In the genomic region with DNA sequence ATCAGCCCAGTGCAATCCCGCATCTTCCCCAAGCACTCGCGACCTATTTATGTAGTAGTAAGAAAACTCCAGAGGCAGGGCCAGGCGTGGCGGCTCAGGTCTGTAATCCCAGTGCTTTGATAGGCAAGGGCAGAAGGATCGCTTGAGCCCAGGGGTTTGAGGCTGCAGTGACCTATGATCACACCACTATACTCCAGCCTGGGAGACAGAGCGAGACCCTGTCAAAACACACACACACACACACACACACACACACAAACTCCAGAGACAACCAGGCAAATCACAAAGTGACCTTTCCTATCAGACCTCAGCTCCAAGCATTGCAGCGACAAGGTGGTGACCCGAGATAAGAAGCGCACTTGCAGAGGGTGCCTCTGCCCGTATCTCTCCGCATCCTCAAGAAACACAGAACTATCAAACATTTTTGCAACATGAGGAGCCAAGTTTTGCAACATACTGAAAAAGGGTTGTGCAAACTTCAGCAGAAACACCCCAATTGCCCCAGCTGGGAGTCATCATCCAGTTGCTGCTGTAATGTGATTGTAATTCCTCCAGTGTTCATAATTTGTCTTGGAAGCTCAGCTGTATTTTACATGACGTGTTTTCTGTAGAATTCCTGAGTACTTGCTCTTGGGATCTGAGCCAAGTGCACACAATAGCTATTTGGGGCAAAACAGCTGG, we compare ENCODE assay signal across 10 cellular contexts. TPM values are rescaled to one million over a fixed set of nuclear protein-coding genes. Genes with fewer than 3 reads are reported as not detected.
DNase-seq lines count a peak whose midpoint lies in the region; ATAC-seq and TF ChIP-seq lines count a peak whose summit lies in the region.
"Had no signal": no experiment of that assay in that cellular context is flagged by ENCODE, and none has a peak within 500 bp of the region (broad histone marks: within the 10 kb centered on the region; RNA-seq: fewer than 3 reads in every experiment).

No MANE protein-coding gene starts in this region.

- DNase-seq in HL-60 (ENCODE audit: low read depth in 1 of 2, low spot score in 1 of 2) (peak; percentile 89 to 91), adrenal gland (peak; percentile 29 to 87 (median 75)), right atrium auricular region (ENCODE audit: low spot score) (peak; percentile 90), stromal cell of bone marrow (ENCODE audit: low read depth) (peak; percentile 98), mesendoderm (no peak), GM19238 (ENCODE audit: insufficient read length, low spot score) (no peak), NCI-H1048 (lab: John Stamatoyannopoulos, UW) (no peak)
- DNase-seq: activated naive CD8-positive, alpha-beta T cell treated with anti-CD3 and anti-CD28 coated beads, Interleukin-2, amount 10 ng/mL, durations not matched to agents 7 days and 5 days; NCI-H446 had no signal

- no peak overlapping the region for H3K56ac ChIP-seq in mesendoderm (ENCODE audit: low read length)

- no peak overlapping the region for H2BK15ac ChIP-seq in mesendoderm (replicated peaks; ENCODE audit: low read depth)

- intact Hi-C loops in adrenal gland (cut with DNase I): no loop called here

- no peak for ATAC-seq in GM18861 (IDR thresholded peaks at IDR 0.05; ENCODE audit: unreplicated experiment)

- no peak for TF ChIP-seq POLR2A in adrenal gland (IDR thresholded peaks at IDR 0.05)

- no peak overlapping the region for H3K4me2 ChIP-seq in mesendoderm (ENCODE audit: low read length)

- no peak overlapping the region for H2AK5ac ChIP-seq in mesendoderm (ENCODE audit: low read length)

- H3K9me3 ChIP-seq in adrenal gland (replicated peaks in 1 of 3) (no peaks in the 10 kb centered on the region), right atrium auricular region (no peaks in the 10 kb centered on the region)

- no peak overlapping the region for H3K18ac ChIP-seq in mesendoderm (ENCODE audit: low read length)

- H3K27ac ChIP-seq in HL-60 (replicated peaks): peak overlapping the region; percentile 49
- peak overlapping the region; percentile 1 to 90 (median 54) for H3K27ac ChIP-seq in adrenal gland
- peak overlapping the region; percentile 71 to 83 for H3K27ac ChIP-seq in right atrium auricular region
- H3K27ac ChIP-seq in mesendoderm (ENCODE audit: low read depth, low read length): no peak overlapping the region

- H3K4me1 ChIP-seq in adrenal gland (replicated peaks in 1 of 2): peaks cover 10 to 23% of the 10 kb centered on the region in 2 donors
- H3K4me1 ChIP-seq in right atrium auricular region: peaks cover 0 to 22% of the 10 kb centered on the region in 2 donors
- no peaks in the 10 kb centered on the region for H3K4me1 ChIP-seq in mesendoderm (ENCODE audit: control insufficient read depth, low read depth, low read length)

- peaks cover 8% of the 10 kb centered on the region for H3K27me3 ChIP-seq in HL-60 (ENCODE audit: insufficient read depth, poor library complexity, severe bottlenecking)
- no peaks in the 10 kb centered on the region for H3K27me3 ChIP-seq in adrenal gland
- H3K27me3 ChIP-seq in right atrium auricular region: no peaks in the 10 kb centered on the region
- H3K27me3 ChIP-seq in mesendoderm (ENCODE audit: insufficient read depth, low read length, poor library complexity): no peaks in the 10 kb centered on the region

- H2BK120ac ChIP-seq in mesendoderm (ENCODE audit: low read depth, low read length): no peak overlapping the region

- H2BK5ac ChIP-seq in mesendoderm (ENCODE audit: low read length): no peak overlapping the region

- 24 to 60% (median 43%) methylated on average over 11 to 13 of the region's 13 CpGs for WGBS in adrenal gland, 4 donors
- no CpG with 5 or more reads among the region's 13 CpGs for WGBS in mesendoderm (ENCODE audit: extremely low coverage, insufficient coverage, low lambda C conversion rate)

- H3K79me1 ChIP-seq in mesendoderm (ENCODE audit: low read length): no peaks in the 10 kb centered on the region

- no peak overlapping the region for H3K9ac ChIP-seq in mesendoderm (ENCODE audit: low read length)

- H3K36me3 ChIP-seq in adrenal gland (replicated peaks in 1 of 2) (no peaks in the 10 kb centered on the region), right atrium auricular region (no peaks in the 10 kb centered on the region), mesendoderm (ENCODE audit: control insufficient read depth, insufficient read depth, low read length) (no peaks in the 10 kb centered on the region)

- H3K4ac ChIP-seq in mesendoderm (ENCODE audit: low read depth, low read length): no peak overlapping the region

- TF ChIP-seq CTCF in HL-60 (IDR thresholded peaks at IDR 0.05; ENCODE audit: insufficient read depth, low read length) (no peak), adrenal gland (IDR thresholded peaks at IDR 0.05) (no peak), right atrium auricular region (IDR thresholded peaks at IDR 0.05) (no peak)

- no peak overlapping the region for H3K4me3 ChIP-seq in HL-60 (replicated peaks; ENCODE audit: insufficient read depth, low read length)
- no peak overlapping the region for H3K4me3 ChIP-seq in adrenal gland
- no peak overlapping the region for H3K4me3 ChIP-seq in right atrium auricular region
- H3K4me3 ChIP-seq in mesendoderm (ENCODE audit: low read length): no peak overlapping the region

- H4K8ac ChIP-seq in mesendoderm (ENCODE audit: low read depth, low read length): no peak overlapping the region

- H3K23ac ChIP-seq in mesendoderm (ENCODE audit: low read length): no peak overlapping the region

- H4K5ac ChIP-seq in mesendoderm (ENCODE audit: low read length): no peak overlapping the region

- H3K79me2 ChIP-seq in mesendoderm (ENCODE audit: control insufficient read depth, insufficient read depth, low read length): no peaks in the 10 kb centered on the region

RNA-seq across cellular contexts. Expression of a gene that starts 8.7 kb away (rescaled TPM):
- total RNA-seq in adrenal gland (10 to 100 TPM in 7 of 8 donors, 1 to 10 TPM in 1; 3.4 to 52.3 (median 27.0) TPM), right atrium auricular region (10 to 100 TPM; 40.9 to 82.3 TPM)
- polyA plus RNA-seq in adrenal gland: 10 to 100 TPM in 1 of 3 donors, 1 to 10 TPM in 2; 7.0 to 29.3 (median 9.6) TPM
- 0.87 TPM for polyA plus RNA-seq in mesendoderm (2013, experiment 1 of 2)
- 0.88 TPM for polyA plus RNA-seq in mesendoderm (2013, experiment 2 of 2)

Comparison
In these comparisons a context has a peak if more than half of its experiments do, and no peak if none do; other contexts are left out.
1. DNase-seq: peak in HL-60 (2 of 2), adrenal gland (7 of 7), right atrium auricular region (single experiment) and stromal cell of bone marrow (single experiment); none in mesendoderm (single experiment), GM19238 (single experiment) and NCI-H1048 (single experiment).